2 cellular contexts compared by ENCODE assay signal in the genomic region with DNA sequence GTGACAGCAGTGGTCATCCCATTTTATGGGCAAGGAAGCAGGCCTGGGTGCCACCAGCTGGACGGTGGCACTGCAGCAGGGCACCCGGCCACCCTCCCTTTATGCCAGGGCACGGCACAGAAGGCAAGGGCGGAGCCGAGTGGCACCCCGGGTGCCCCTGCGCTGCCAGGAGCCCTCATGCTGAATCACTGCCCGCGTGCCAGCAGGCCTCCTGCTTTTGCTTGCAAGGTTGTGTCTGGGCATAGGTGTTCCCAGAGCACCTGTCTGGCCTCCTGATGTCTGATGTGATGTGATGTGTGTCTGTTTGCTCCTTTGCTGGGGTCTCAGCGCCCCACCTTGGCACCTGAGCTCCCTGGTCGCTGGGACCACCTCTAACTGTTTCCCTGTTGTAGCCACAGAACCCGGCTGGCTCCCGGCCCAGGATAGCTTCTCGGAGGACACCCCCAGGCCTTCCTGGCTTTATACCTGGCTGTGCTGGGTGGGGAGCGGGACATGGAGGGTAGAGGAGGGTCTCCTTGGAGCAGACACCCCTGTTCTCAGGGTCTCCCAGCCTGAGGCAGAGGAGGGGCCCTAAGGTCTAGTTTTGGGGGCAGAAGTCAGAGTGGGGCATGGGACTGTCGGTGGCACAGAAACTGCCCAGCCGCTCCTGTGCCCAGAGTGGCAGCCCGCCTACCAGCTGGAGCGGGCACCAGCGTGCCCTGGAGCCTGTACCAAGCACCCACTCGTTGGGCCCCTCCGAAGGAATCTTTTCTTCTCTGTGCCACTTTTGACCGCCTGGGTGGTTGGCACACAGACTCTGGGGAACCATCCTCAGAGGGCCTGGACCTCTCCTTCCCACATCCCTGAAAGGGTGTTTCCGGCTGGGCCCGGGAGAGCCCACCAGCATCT.
TF ChIP-seq lines count a peak whose summit lies in the region.

No MANE protein-coding gene starts in this region.

TF ChIP-seq in SK-N-SH, 30 proteins besides CTCF, POLR2A, EP300 and RAD21:
- TF ChIP-seq, protein P1, sequence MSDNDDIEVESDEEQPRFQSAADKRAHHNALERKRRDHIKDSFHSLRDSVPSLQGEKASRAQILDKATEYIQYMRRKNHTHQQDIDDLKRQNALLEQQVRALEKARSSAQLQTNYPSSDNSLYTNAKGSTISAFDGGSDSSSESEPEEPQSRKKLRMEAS (IDR thresholded peaks at IDR 0.05; ENCODE audit: low read depth) = no peak
- TF ChIP-seq FOXJ3 (CRISPR knock-in tag; IDR thresholded peaks at IDR 0.05) = no peak
- no peak for TF ChIP-seq RCOR1 (IDR thresholded peaks at IDR 0.05; ENCODE audit: low read length)
- no peak for TF ChIP-seq SMC3 (IDR thresholded peaks at IDR 0.05; ENCODE audit: low read depth, low read length)
- no peak for TF ChIP-seq TCF12 (IDR thresholded peaks at IDR 0.05)
- TF ChIP-seq ELF1 (IDR thresholded peaks at IDR 0.05) = no peak
TF ChIP-seq in SK-N-SH: peak in this region for 0.

TF ChIP-seq in SK-N-SH treated with all-trans-retinoic acid at 6 μM for 48 hours, 23 proteins besides CTCF, POLR2A, EP300 and RAD21:
- TF ChIP-seq, protein P2, sequence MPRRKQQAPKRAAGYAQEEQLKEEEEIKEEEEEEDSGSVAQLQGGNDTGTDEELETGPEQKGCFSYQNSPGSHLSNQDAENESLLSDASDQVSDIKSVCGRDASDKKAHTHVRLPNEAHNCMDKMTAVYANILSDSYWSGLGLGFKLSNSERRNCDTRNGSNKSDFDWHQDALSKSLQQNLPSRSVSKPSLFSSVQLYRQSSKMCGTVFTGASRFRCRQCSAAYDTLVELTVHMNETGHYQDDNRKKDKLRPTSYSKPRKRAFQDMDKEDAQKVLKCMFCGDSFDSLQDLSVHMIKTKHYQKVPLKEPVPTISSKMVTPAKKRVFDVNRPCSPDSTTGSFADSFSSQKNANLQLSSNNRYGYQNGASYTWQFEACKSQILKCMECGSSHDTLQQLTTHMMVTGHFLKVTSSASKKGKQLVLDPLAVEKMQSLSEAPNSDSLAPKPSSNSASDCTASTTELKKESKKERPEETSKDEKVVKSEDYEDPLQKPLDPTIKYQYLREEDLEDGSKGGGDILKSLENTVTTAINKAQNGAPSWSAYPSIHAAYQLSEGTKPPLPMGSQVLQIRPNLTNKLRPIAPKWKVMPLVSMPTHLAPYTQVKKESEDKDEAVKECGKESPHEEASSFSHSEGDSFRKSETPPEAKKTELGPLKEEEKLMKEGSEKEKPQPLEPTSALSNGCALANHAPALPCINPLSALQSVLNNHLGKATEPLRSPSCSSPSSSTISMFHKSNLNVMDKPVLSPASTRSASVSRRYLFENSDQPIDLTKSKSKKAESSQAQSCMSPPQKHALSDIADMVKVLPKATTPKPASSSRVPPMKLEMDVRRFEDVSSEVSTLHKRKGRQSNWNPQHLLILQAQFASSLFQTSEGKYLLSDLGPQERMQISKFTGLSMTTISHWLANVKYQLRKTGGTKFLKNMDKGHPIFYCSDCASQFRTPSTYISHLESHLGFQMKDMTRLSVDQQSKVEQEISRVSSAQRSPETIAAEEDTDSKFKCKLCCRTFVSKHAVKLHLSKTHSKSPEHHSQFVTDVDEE (CRISPR knock-in tag; IDR thresholded peaks at IDR 0.05) = no peak
- TF ChIP-seq ZFP3 (CRISPR knock-in tag; IDR thresholded peaks at IDR 0.05) (no peak), CSDC2 (CRISPR knock-in tag; IDR thresholded peaks at IDR 0.05) (no peak), ZNF565 (CRISPR knock-in tag; conservative IDR thresholded peaks at IDR 0.05; ENCODE audit: low read depth) (no peak), OSR1 (CRISPR knock-in tag; IDR thresholded peaks at IDR 0.05) (no peak)
- TF ChIP-seq, protein P3, sequence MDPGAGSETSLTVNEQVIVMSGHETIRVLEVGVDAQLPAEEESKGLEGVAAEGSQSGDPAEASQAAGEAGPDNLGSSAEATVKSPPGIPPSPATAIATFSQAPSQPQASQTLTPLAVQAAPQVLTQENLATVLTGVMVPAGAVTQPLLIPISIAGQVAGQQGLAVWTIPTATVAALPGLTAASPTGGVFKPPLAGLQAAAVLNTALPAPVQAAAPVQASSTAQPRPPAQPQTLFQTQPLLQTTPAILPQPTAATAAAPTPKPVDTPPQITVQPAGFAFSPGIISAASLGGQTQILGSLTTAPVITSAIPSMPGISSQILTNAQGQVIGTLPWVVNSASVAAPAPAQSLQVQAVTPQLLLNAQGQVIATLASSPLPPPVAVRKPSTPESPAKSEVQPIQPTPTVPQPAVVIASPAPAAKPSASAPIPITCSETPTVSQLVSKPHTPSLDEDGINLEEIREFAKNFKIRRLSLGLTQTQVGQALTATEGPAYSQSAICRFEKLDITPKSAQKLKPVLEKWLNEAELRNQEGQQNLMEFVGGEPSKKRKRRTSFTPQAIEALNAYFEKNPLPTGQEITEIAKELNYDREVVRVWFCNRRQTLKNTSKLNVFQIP (CRISPR knock-in tag; IDR thresholded peaks at IDR 0.05; ENCODE audit: borderline replicate concordance, low read depth) = no peak
- TF ChIP-seq, protein P4, sequence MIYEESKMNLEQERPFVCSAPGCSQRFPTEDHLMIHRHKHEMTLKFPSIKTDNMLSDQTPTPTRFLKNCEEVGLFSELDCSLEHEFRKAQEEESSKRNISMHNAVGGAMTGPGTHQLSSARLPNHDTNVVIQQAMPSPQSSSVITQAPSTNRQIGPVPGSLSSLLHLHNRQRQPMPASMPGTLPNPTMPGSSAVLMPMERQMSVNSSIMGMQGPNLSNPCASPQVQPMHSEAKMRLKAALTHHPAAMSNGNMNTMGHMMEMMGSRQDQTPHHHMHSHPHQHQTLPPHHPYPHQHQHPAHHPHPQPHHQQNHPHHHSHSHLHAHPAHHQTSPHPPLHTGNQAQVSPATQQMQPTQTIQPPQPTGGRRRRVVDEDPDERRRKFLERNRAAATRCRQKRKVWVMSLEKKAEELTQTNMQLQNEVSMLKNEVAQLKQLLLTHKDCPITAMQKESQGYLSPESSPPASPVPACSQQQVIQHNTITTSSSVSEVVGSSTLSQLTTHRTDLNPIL (CRISPR knock-in tag; IDR thresholded peaks at IDR 0.05; ENCODE audit: low read depth) = no peak
